16 cellular contexts compared by ENCODE assay signal in genomic region chr3:52689151-52689550, GRCh38. TPM values are rescaled to one million over a fixed set of nuclear protein-coding genes. Genes with fewer than 3 reads are reported as not detected.
A peak's percentile ranks its signal among the peaks of the same experiment; 100 is the strongest.
DNase-seq lines count a peak whose midpoint lies in the region; ATAC-seq and TF ChIP-seq lines count a peak whose summit lies in the region.
"Had no signal": no experiment of that assay in that cellular context is flagged by ENCODE, and none has a peak within 500 bp of the region (broad histone marks: within the 10 kb centered on the region; RNA-seq: fewer than 3 reads in every experiment).

No MANE protein-coding gene starts in this region.

- H3K4me3 Mint-ChIP-seq in CD8-positive, alpha-beta T cell = no peak overlapping the region
- H3K4me3 Mint-ChIP-seq in WTC11 = no peak overlapping the region

- no peaks in the 10 kb centered on the region for H3K9me2 ChIP-seq in hepatocyte (replicated peaks; ENCODE audit: insufficient read depth)

- H4K20me1 ChIP-seq in hepatocyte (ENCODE audit: insufficient read depth, poor library complexity, severe bottlenecking) = no peaks in the 10 kb centered on the region

- ATAC-seq in CD8-positive, alpha-beta T cell = no peak
- ATAC-seq in WTC11 = no peak
- no peak for ATAC-seq in GM21515 (IDR thresholded peaks at IDR 0.05; ENCODE audit: unreplicated experiment)
- ATAC-seq: heart left ventricle, K562 had no signal

- H2AFZ ChIP-seq in ACC112 (ENCODE audit: low read length, unreplicated experiment) = no peak overlapping the region
- no peak overlapping the region for H2AFZ ChIP-seq in hepatocyte

- TF ChIP-seq CTCF in CD8-positive, alpha-beta T cell (IDR thresholded peaks at IDR 0.05) = no peak
- no peak for TF ChIP-seq CTCF in WTC11 (IDR thresholded peaks at IDR 0.05)
- TF ChIP-seq CTCF in hepatocyte (IDR thresholded peaks at IDR 0.05; ENCODE audit: poor library complexity) = no peak

- no peaks in the 10 kb centered on the region for H3K27me3 Mint-ChIP-seq in CD8-positive, alpha-beta T cell (ENCODE audit: low read depth)
- H3K27me3 Mint-ChIP-seq in WTC11 (ENCODE audit: low read depth) = no peaks in the 10 kb centered on the region; the same call in 1 of the 2 replicates

- H3K27ac ChIP-seq in ACC112 (ENCODE audit: low read depth, low read length) (peak overlapping the region; percentile 23; the same call in 1 of the 2 replicates), hepatocyte (peak overlapping the region; percentile 26)
- no peak overlapping the region for H3K27ac ChIP-seq in CD8-positive, alpha-beta T cell (ENCODE audit: low read depth, low read length)
- H3K27ac ChIP-seq: BLaER1, esophagus muscularis mucosa, heart left ventricle had no signal

- POLR2A ChIA-PET in CD8-positive, alpha-beta T cell (lab: Charles Lee) = interaction anchor here (1.2 kb wide), 1 partner anchor 18 kb away, joined by 3 read pairs; no protein-coding TSS in a partner anchor
- POLR2A ChIA-PET in WTC11 (lab: Charles Lee) = interaction anchor here (0.6 kb wide), 1 partner anchor 15 kb away, joined by 11 read pairs; no protein-coding TSS in a partner anchor

- H3K36me3 ChIP-seq in ACC112 (ENCODE audit: insufficient read depth, low read length) (peaks cover 59% of the 10 kb centered on the region), hepatocyte (replicated peaks; ENCODE audit: insufficient read depth, low read depth) (peaks cover 11% of the 10 kb centered on the region), H7 (replicated peaks; ENCODE audit: control insufficient read depth, insufficient read depth, low read length) (peaks cover 64% of the 10 kb centered on the region)
- peaks cover 64% of the 10 kb centered on the region for H3K36me3 ChIP-seq in CD8-positive, alpha-beta T cell (ENCODE audit: insufficient read depth, low read length)

- intact Hi-C loops in CD8-positive, alpha-beta T cell (cut with DNase I, micrococcal nuclease) = loop anchor here (5.0 to 10.0 kb wide), 4 partner anchors 154 to 1297 kb away; partner anchors contain the start of genes ACTR8 (in 1 of the 2), NT5DC2 (in 1 of the 2), RBM15B (in 1 of the 2) and SFMBT1 (in 1 of the 2)

- H3K27ac Mint-ChIP-seq in CD8-positive, alpha-beta T cell = peak overlapping the region; percentile 41
- H3K27ac Mint-ChIP-seq in WTC11 = peak overlapping the region; percentile 88; the same call in 1 of the 2 replicates

- H3K4me1 ChIP-seq in ACC112 (ENCODE audit: control insufficient read depth, insufficient read depth, low read length, unreplicated experiment) (peaks cover 26% of the 10 kb centered on the region), hepatocyte (ENCODE audit: insufficient read depth) (peaks cover 13% of the 10 kb centered on the region)
- peaks cover 19% of the 10 kb centered on the region for H3K4me1 ChIP-seq in CD8-positive, alpha-beta T cell (ENCODE audit: insufficient read depth, low read length)

- H3K79me2 ChIP-seq in ACC112 (ENCODE audit: control insufficient read depth, insufficient read depth, low read length, unreplicated experiment) = peaks cover 66% of the 10 kb centered on the region
- H3K79me2 ChIP-seq in hepatocyte = peaks cover 54% of the 10 kb centered on the region

- no peak overlapping the region for H3K4me3 ChIP-seq in ACC112 (ENCODE audit: low read depth, low read length)
- H3K4me3 ChIP-seq in CD8-positive, alpha-beta T cell (ENCODE audit: low read depth, low read length) = no peak overlapping the region
- no peak overlapping the region for H3K4me3 ChIP-seq in hepatocyte
- no peak overlapping the region for H3K4me3 ChIP-seq in H7 (ENCODE audit: insufficient read depth, low read depth, low read length)
- H3K4me3 ChIP-seq: BLaER1, esophagus muscularis mucosa, heart left ventricle, K562 had no signal

- 96% methylated on average over 3 of the region's 3 CpGs for WGBS in hepatocyte (ENCODE audit: low lambda C conversion rate, missing lambda C conversion rate)

- no peak for DNase-seq in CD8-positive, alpha-beta T cell
- DNase-seq in WTC11 (ENCODE audit: low spot score) (no peak), hepatocyte (ENCODE audit: low spot score) (no peak), GDM1 (lab: John Stamatoyannopoulos, UW) (no peak), H7 (no peak), GM03348 (ENCODE audit: low spot score) (no peak)
- DNase-seq: amygdala; heart left ventricle; islet precursor cell; NCI-H446; stimulated activated naive CD4-positive, alpha-beta T cell treated with Interleukin-2 at 50 U/mL for 16 hours had no signal

- no peaks in the 10 kb centered on the region for H3K9me3 ChIP-seq in CD8-positive, alpha-beta T cell (ENCODE audit: low read length)
- no peaks in the 10 kb centered on the region for H3K9me3 ChIP-seq in hepatocyte (ENCODE audit: low read depth)
- H3K9me3 ChIP-seq: BLaER1, esophagus muscularis mucosa, heart left ventricle had no signal

- CTCF ChIA-PET in CD8-positive, alpha-beta T cell (lab: Charles Lee) = no interaction called here
- CTCF ChIA-PET in WTC11 (lab: Charles Lee) = no interaction called here

- H3K27me3 ChIP-seq in ACC112 (ENCODE audit: insufficient read depth, low read length) (no peaks in the 10 kb centered on the region), hepatocyte (no peaks in the 10 kb centered on the region), H7 (ENCODE audit: control insufficient read depth, insufficient read depth, low read length) (no peaks in the 10 kb centered on the region)
- H3K27me3 ChIP-seq in CD8-positive, alpha-beta T cell (ENCODE audit: insufficient read depth, low read length) = no peaks in the 10 kb centered on the region
- H3K27me3 ChIP-seq: BLaER1, esophagus muscularis mucosa, heart left ventricle had no signal

- H3K36me3 Mint-ChIP-seq in CD8-positive, alpha-beta T cell = peaks cover 81% of the 10 kb centered on the region
- peaks cover 81% of the 10 kb centered on the region for H3K36me3 Mint-ChIP-seq in WTC11

- peaks cover 41% of the 10 kb centered on the region for H3K4me1 Mint-ChIP-seq in CD8-positive, alpha-beta T cell (ENCODE audit: low read depth)
- peaks cover 23% of the 10 kb centered on the region for H3K4me1 Mint-ChIP-seq in WTC11

- H3K4me2 ChIP-seq in hepatocyte = no peak overlapping the region
- H3K4me2 ChIP-seq: BLaER1 had no signal

- no peaks in the 10 kb centered on the region for H3K9me3 Mint-ChIP-seq in CD8-positive, alpha-beta T cell
- no peaks in the 10 kb centered on the region for H3K9me3 Mint-ChIP-seq in WTC11

TF ChIP-seq in WTC11, 78 proteins besides CTCF, POLR2A, EP300 and RAD21:
- TF ChIP-seq HMGA2 (CRISPR knock-in tag; IDR thresholded peaks at IDR 0.05) (no peak), FOXP1 (CRISPR knock-in tag; IDR thresholded peaks at IDR 0.05; ENCODE audit: borderline replicate concordance) (no peak), ATF2 (CRISPR knock-in tag; IDR thresholded peaks at IDR 0.05; ENCODE audit: borderline replicate concordance, low read depth) (no peak), FOXJ3 (CRISPR knock-in tag; IDR thresholded peaks at IDR 0.05; ENCODE audit: borderline replicate concordance) (no peak)

RNA-seq across cellular contexts. Expression of gene GNL3, which starts 3.3 kb away (rescaled TPM):
- total RNA-seq in CD8-positive, alpha-beta T cell = 100 to 1,000 TPM; 110 to 113 TPM
- total RNA-seq in WTC11 (2021) = 131 to 180 TPM (median 133 TPM) in 3 replicates
- total RNA-seq in hepatocyte = 84.8 and 93.3 TPM in 2 replicates
- 82.6 and 91.1 TPM in 2 replicates for polyA plus RNA-seq in hepatocyte
- 148 and 237 TPM in 2 replicates for total RNA-seq in H7 (2014; rRNA removed; shearing (Covaris generic))

RNA-seq across cellular contexts. Expression of gene PBRM1, which starts 3.4 kb away (rescaled TPM):
- total RNA-seq in CD8-positive, alpha-beta T cell = 10 to 100 TPM; 45.9 to 49.2 TPM
- total RNA-seq in WTC11 (2021) = 44.3 to 48.8 TPM (median 48.8 TPM) in 3 replicates
- total RNA-seq in hepatocyte = 70.7 and 77.4 TPM in 2 replicates
- 43.7 and 50.9 TPM in 2 replicates for polyA plus RNA-seq in hepatocyte
- 29.1 and 39.6 TPM in 2 replicates for total RNA-seq in H7 (2014; rRNA removed; shearing (Covaris generic))

RNA-seq across cellular contexts. Expression of gene GLT8D1, which starts 16.4 kb away (rescaled TPM):
- total RNA-seq in CD8-positive, alpha-beta T cell = 10 to 100 TPM in 1 of 2 experiments, 1 to 10 TPM in 1; 9.3 to 11.3 TPM
- total RNA-seq in WTC11 (2021) (41.2 to 46.0 TPM (median 43.8 TPM) in 3 replicates), hepatocyte (68.3 and 97.9 TPM in 2 replicates)
- 79.9 and 89.2 TPM in 2 replicates for polyA plus RNA-seq in hepatocyte
- 48.2 and 65.7 TPM in 2 replicates for total RNA-seq in H7 (2014; rRNA removed; shearing (Covaris generic))

RNA-seq across cellular contexts. Expression of gene SPCS1, which starts 16.8 kb away (rescaled TPM):
- 10 to 100 TPM; 58.5 to 59.6 TPM for total RNA-seq in CD8-positive, alpha-beta T cell
- total RNA-seq in WTC11 (2021) = 92.5 to 101 TPM (median 98.5 TPM) in 3 replicates
- 158 and 261 TPM in 2 replicates for total RNA-seq in hepatocyte
- polyA plus RNA-seq in hepatocyte = 219 and 242 TPM in 2 replicates
- 84.5 and 85.3 TPM in 2 replicates for total RNA-seq in H7 (2014; rRNA removed; shearing (Covaris generic))
